23 cellular contexts compared by ENCODE assay signal in genomic region chr1:230898748-230899147, GRCh38.
"Had no signal": no experiment of that assay in that cellular context is flagged by ENCODE, and none has a peak within 500 bp of the region (broad histone marks: within the 10 kb centered on the region; RNA-seq: fewer than 3 reads in every experiment).

No MANE protein-coding gene starts in this region.

- H3K4me1 ChIP-seq: right lobe of liver, vagina had no signal

- H3K27me3 Mint-ChIP-seq: naive thymus-derived CD4-positive, alpha-beta T cell; natural killer cell treated with Interleukin-12 subunit alpha and Interleukin-12 subunit beta and Interleukin-15 and Interleukin-18, amount 100 ng/mL, for 72 hours; progenitor cell of endocrine pancreas; stimulated activated naive CD8-positive, alpha-beta T cell treated with anti-CD3 and anti-CD28 coated beads, Interleukin-15, amount 100 ng/mL, for 72 hours; type B pancreatic cell had no signal

- H3K4me3 ChIP-seq: left ventricle myocardium inferior, lung, mucosa of descending colon, ovary, right atrium auricular region, right lobe of liver, skin epidermis, tibial nerve, vagina had no signal

- H3K4me3 Mint-ChIP-seq: naive thymus-derived CD4-positive, alpha-beta T cell; natural killer cell treated with Interleukin-12 subunit alpha and Interleukin-12 subunit beta and Interleukin-15 and Interleukin-18, amount 100 ng/mL, for 72 hours; stimulated activated naive CD8-positive, alpha-beta T cell treated with anti-CD3 and anti-CD28 coated beads, Interleukin-15, amount 100 ng/mL, for 72 hours; type B pancreatic cell had no signal

- H3K4me1 Mint-ChIP-seq: naive thymus-derived CD4-positive, alpha-beta T cell; stimulated activated naive CD8-positive, alpha-beta T cell treated with anti-CD3 and anti-CD28 coated beads, Interleukin-15, amount 100 ng/mL, for 72 hours had no signal

- DNase-seq: islet precursor cell; left ventricle myocardium inferior; mesendoderm; midbrain; mucosa of descending colon; naive thymus-derived CD4-positive, alpha-beta T cell; ovary; right lobe of liver; stimulated activated CD4-positive, alpha-beta T cell treated with anti-CD3 and anti-CD28 coated beads, Interleukin-12 subunit alpha, Interleukin-12 subunit beta, amount 100 ng/mL, for 4 hours; stimulated activated CD4-positive, alpha-beta T cell treated with anti-CD3 and anti-CD28 coated beads, Interleukin-15, amount 100 ng/mL, for 24 hours; stimulated activated CD4-positive, alpha-beta T cell treated with anti-CD3 and anti-CD28 coated beads, Interleukin-2, amount 100 ng/mL, for 24 hours; stimulated activated CD4-positive, alpha-beta T cell treated with anti-CD3 and anti-CD28 coated beads, Interleukin-4, amount 100 ng/mL, for 1 hour; stimulated activated naive CD4-positive, alpha-beta T cell; stimulated activated naive CD8-positive, alpha-beta T cell treated with anti-CD3 and anti-CD28 coated beads, Interleukin-15, amount 100 ng/mL, for 72 hours; substantia nigra had no signal

- ATAC-seq: mucosa of descending colon; naive thymus-derived CD4-positive, alpha-beta T cell; natural killer cell treated with Interleukin-12 subunit alpha and Interleukin-12 subunit beta and Interleukin-15 and Interleukin-18, amount 100 ng/mL, for 72 hours; right lobe of liver; stimulated activated naive CD8-positive, alpha-beta T cell treated with anti-CD3 and anti-CD28 coated beads, Interleukin-15, amount 100 ng/mL, for 72 hours had no signal

- H3K9me3 Mint-ChIP-seq: naive thymus-derived CD4-positive, alpha-beta T cell; natural killer cell treated with Interleukin-12 subunit alpha and Interleukin-12 subunit beta and Interleukin-15 and Interleukin-18, amount 100 ng/mL, for 72 hours; stimulated activated naive CD8-positive, alpha-beta T cell treated with anti-CD3 and anti-CD28 coated beads, Interleukin-15, amount 100 ng/mL, for 72 hours; type B pancreatic cell had no signal

- H3K27ac ChIP-seq: left ventricle myocardium inferior, ovary, right atrium auricular region, right lobe of liver, skin epidermis, tibial nerve, vagina had no signal

- H3K27ac Mint-ChIP-seq: natural killer cell treated with Interleukin-12 subunit alpha and Interleukin-12 subunit beta and Interleukin-15 and Interleukin-18, amount 100 ng/mL, for 72 hours; progenitor cell of endocrine pancreas; stimulated activated naive CD8-positive, alpha-beta T cell treated with anti-CD3 and anti-CD28 coated beads, Interleukin-15, amount 100 ng/mL, for 72 hours; type B pancreatic cell had no signal

- H3K9me3 ChIP-seq: left ventricle myocardium inferior, mucosa of descending colon, ovary, right atrium auricular region, right lobe of liver, tibial nerve, vagina had no signal

- H3K27me3 ChIP-seq: ovary, right atrium auricular region, right lobe of liver, tibial nerve, vagina had no signal

- H3K36me3 Mint-ChIP-seq: natural killer cell treated with Interleukin-12 subunit alpha and Interleukin-12 subunit beta and Interleukin-15 and Interleukin-18, amount 100 ng/mL, for 72 hours had no signal

- H3K36me3 ChIP-seq: ovary, right atrium auricular region, right lobe of liver, vagina had no signal
